Comparison of ENCODE assay signal across 8 cellular contexts in the genomic region with DNA sequence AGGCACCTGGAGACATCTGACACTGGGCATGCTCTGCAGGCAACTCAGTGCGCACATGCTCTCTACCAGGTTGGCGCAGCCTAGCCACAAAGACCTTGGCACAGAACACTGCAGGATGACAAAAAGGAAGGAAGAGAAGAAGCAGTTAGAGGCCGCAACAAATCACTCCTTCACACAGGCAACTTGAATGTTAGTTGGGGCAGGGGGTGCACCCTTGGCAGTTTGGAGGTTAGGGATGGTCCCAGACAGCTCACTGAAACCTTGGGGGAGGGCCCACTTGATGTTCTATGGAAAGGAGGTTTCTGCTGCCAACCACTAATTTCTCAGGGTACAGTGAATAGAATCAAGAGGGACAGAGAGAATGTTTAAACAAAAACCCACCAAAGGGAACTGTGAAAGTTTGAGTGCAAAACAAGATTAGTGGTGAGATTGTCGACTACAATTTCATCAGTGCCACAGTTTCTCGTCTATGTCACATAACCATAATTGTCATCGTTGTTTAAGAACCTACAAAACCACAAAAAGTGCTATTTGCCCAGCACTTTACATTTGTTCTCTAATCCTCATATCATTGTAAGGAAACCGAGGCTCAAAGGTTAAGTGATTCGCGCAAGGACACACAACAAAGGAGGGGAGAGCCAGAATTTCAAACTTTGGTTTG. TPM values are rescaled to one million over a fixed set of nuclear protein-coding genes. Genes with fewer than 3 reads are reported as not detected.
DNase-seq lines count a peak whose midpoint lies in the region; ATAC-seq, FAIRE-seq and TF ChIP-seq lines count a peak whose summit lies in the region.

No MANE protein-coding gene starts in this region.

- H3K9me3 Mint-ChIP-seq in CD4-positive, alpha-beta T cell, result no peaks in the 10 kb centered on the region
- no peaks in the 10 kb centered on the region for H3K9me3 Mint-ChIP-seq in activated T-cell treated with anti-CD3 and anti-CD28 coated beads, Interleukin-2, amount 50 U/mL, for 24 hours
- no peaks in the 10 kb centered on the region for H3K9me3 Mint-ChIP-seq in natural killer cell treated with Interleukin-12 subunit alpha and Interleukin-12 subunit beta and Interleukin-15 and Interleukin-18, amount 100 ng/mL, for 72 hours

- peak overlapping the region; percentile 84 for H3K27ac Mint-ChIP-seq in CD4-positive, alpha-beta T cell
- H3K27ac Mint-ChIP-seq in activated T-cell treated with anti-CD3 and anti-CD28 coated beads, Interleukin-2, amount 50 U/mL, for 24 hours, result peak overlapping the region; percentile 88
- H3K27ac Mint-ChIP-seq in natural killer cell treated with Interleukin-12 subunit alpha and Interleukin-12 subunit beta and Interleukin-15 and Interleukin-18, amount 100 ng/mL, for 72 hours, result peak overlapping the region; percentile 10 to 64

- DNase-seq in CD4-positive, alpha-beta T cell, result peak in 5 of 10 experiments; percentile 2 to 10 (median 5)
- DNase-seq in activated T-cell treated with anti-CD3 and anti-CD28 coated beads, Interleukin-2, amount 50 U/mL, for 24 hours, result peak; percentile 62
- no peak for DNase-seq in natural killer cell treated with Interleukin-12 subunit alpha and Interleukin-12 subunit beta and Interleukin-15 and Interleukin-18, amount 100 ng/mL, for 72 hours (ENCODE audit: low spot score)
- DNase-seq in iPS-NIHi7 (ENCODE audit: extremely low spot score), result no peak
- DNase-seq in H54 (ENCODE audit: insufficient read length, low spot score), result no peak

- peak overlapping the region; percentile 35 for H3K4me3 Mint-ChIP-seq in CD4-positive, alpha-beta T cell
- H3K4me3 Mint-ChIP-seq in activated T-cell treated with anti-CD3 and anti-CD28 coated beads, Interleukin-2, amount 50 U/mL, for 24 hours, result peak overlapping the region; percentile 48
- peak overlapping the region; percentile 67 for H3K4me3 Mint-ChIP-seq in natural killer cell treated with Interleukin-12 subunit alpha and Interleukin-12 subunit beta and Interleukin-15 and Interleukin-18, amount 100 ng/mL, for 72 hours

- peaks cover 90% of the 10 kb centered on the region for H3K4me1 Mint-ChIP-seq in CD4-positive, alpha-beta T cell (ENCODE audit: low read depth)
- peaks cover 92% of the 10 kb centered on the region for H3K4me1 Mint-ChIP-seq in activated T-cell treated with anti-CD3 and anti-CD28 coated beads, Interleukin-2, amount 50 U/mL, for 24 hours (ENCODE audit: low read depth)
- peaks cover 39 to 69% of the 10 kb centered on the region in 2 donors for H3K4me1 Mint-ChIP-seq in natural killer cell treated with Interleukin-12 subunit alpha and Interleukin-12 subunit beta and Interleukin-15 and Interleukin-18, amount 100 ng/mL, for 72 hours (ENCODE audit: low read depth in 2 of 2)

- no peaks in the 10 kb centered on the region for H3K27me3 Mint-ChIP-seq in CD4-positive, alpha-beta T cell
- H3K27me3 Mint-ChIP-seq in activated T-cell treated with anti-CD3 and anti-CD28 coated beads, Interleukin-2, amount 50 U/mL, for 24 hours, result no peaks in the 10 kb centered on the region
- no peaks in the 10 kb centered on the region for H3K27me3 Mint-ChIP-seq in natural killer cell treated with Interleukin-12 subunit alpha and Interleukin-12 subunit beta and Interleukin-15 and Interleukin-18, amount 100 ng/mL, for 72 hours

- CTCF ChIA-PET in CD4-positive, alpha-beta T cell (lab: Charles Lee), result no interaction called here

- peak; percentile 85 for ATAC-seq in CD4-positive, alpha-beta T cell (ENCODE audit: poor library complexity)
- ATAC-seq in HG02981 (IDR thresholded peaks at IDR 0.05; ENCODE audit: unreplicated experiment) (peak; percentile 34), GM18858 (IDR thresholded peaks at IDR 0.05; ENCODE audit: unreplicated experiment) (no peak), HG03571 (IDR thresholded peaks at IDR 0.05; ENCODE audit: unreplicated experiment) (no peak)
- ATAC-seq in natural killer cell treated with Interleukin-12 subunit alpha and Interleukin-12 subunit beta and Interleukin-15 and Interleukin-18, amount 100 ng/mL, for 72 hours, result peak; percentile 68 to 74

- intact Hi-C loops in CD4-positive, alpha-beta T cell (cut with DNase I, micrococcal nuclease), result loop anchor here in 1 of 2 experiments (5.0 kb wide), 1 partner anchor 45 kb away; no protein-coding TSS in a partner anchor

- no peaks in the 10 kb centered on the region for H3K27me3 ChIP-seq in CD4-positive, alpha-beta T cell (ENCODE audit: control insufficient read depth, insufficient read depth, low read length)

- H3K27ac ChIP-seq in CD4-positive, alpha-beta T cell (ENCODE audit: low read depth, low read length), result no peak overlapping the region

- FAIRE-seq in H54 (lab: Jason Lieb, UNC), result no peak

- H3K36me3 Mint-ChIP-seq in CD4-positive, alpha-beta T cell (ENCODE audit: low read depth), result no peaks in the 10 kb centered on the region
- peaks cover 21% of the 10 kb centered on the region for H3K36me3 Mint-ChIP-seq in activated T-cell treated with anti-CD3 and anti-CD28 coated beads, Interleukin-2, amount 50 U/mL, for 24 hours (ENCODE audit: low read depth)
- H3K36me3 Mint-ChIP-seq in natural killer cell treated with Interleukin-12 subunit alpha and Interleukin-12 subunit beta and Interleukin-15 and Interleukin-18, amount 100 ng/mL, for 72 hours, result no peaks in the 10 kb centered on the region

- POLR2A ChIA-PET in CD4-positive, alpha-beta T cell (lab: Charles Lee), result interaction anchor here (1.3 kb wide), 1 partner anchor 49 kb away, joined by 3 read pairs; no protein-coding TSS in a partner anchor

- no peak for TF ChIP-seq POLR2A in H54 (IDR thresholded peaks at IDR 0.05; ENCODE audit: low read depth, low read length)

- H3K9me3 ChIP-seq in CD4-positive, alpha-beta T cell (ENCODE audit: control insufficient read depth, low read length), result no peaks in the 10 kb centered on the region

- TF ChIP-seq CTCF in CD4-positive, alpha-beta T cell (IDR thresholded peaks at IDR 0.05), result no peak

RNA-seq across cellular contexts. Expression of gene FBXW11, which starts 48.7 kb away (rescaled TPM):
- total RNA-seq in CD4-positive, alpha-beta T cell, result 10 to 100 TPM; 20.9 to 24.0 TPM
- total RNA-seq in natural killer cell treated with Interleukin-12 subunit alpha and Interleukin-12 subunit beta and Interleukin-15 and Interleukin-18, amount 100 ng/mL, for 72 hours, result 10 to 100 TPM; 47.3 to 54.8 TPM

Comparison
In these comparisons a context has a peak if more than half of its experiments do, and no peak if none do; other contexts are left out.
1. ATAC-seq: peak in CD4-positive, alpha-beta T cell (single experiment), HG02981 (single experiment) and natural killer cell treated with Interleukin-12 subunit alpha and Interleukin-12 subunit beta and Interleukin-15 and Interleukin-18, amount 100 ng/mL, for 72 hours (2 of 2); none in GM18858 (single experiment) and HG03571 (single experiment).
2. H3K27ac Mint-ChIP-seq: peak in every context shown above with its lines; median percentile 88 in activated T-cell treated with anti-CD3 and anti-CD28 coated beads, Interleukin-2, amount 50 U/mL, for 24 hours; 84 in CD4-positive, alpha-beta T cell; 37 in natural killer cell treated with Interleukin-12 subunit alpha and Interleukin-12 subunit beta and Interleukin-15 and Interleukin-18, amount 100 ng/mL, for 72 hours.
3. Peak in every context shown above with its lines, with median percentiles within 50 percentile points of each other: H3K4me3 Mint-ChIP-seq.